In genomic region chr6:165231581-165232276, GRCh38 we compare ENCODE assay signal across 8 cellular contexts.
DNase-seq lines count a peak whose midpoint lies in the region; ATAC-seq and TF ChIP-seq lines count a peak whose summit lies in the region.

No MANE protein-coding gene starts in this region.

- no peak overlapping the region for H3K27ac ChIP-seq in OCI-LY7 (ENCODE audit: low read depth, low read length, poor library complexity, severe bottlenecking)
- H3K27ac ChIP-seq in sigmoid colon = peak overlapping the region in 1 of 4 donors; percentile 11

- no peak overlapping the region for H3K4me3 ChIP-seq in HFF-Myc (replicated peaks; ENCODE audit: low read depth, low read length)
- no peak overlapping the region for H3K4me3 ChIP-seq in OCI-LY7 (ENCODE audit: low read depth, low read length, poor library complexity, severe bottlenecking)
- H3K4me3 ChIP-seq in foreskin fibroblast (ENCODE audit: low read depth in 1 of 2, low read length in 2 of 2) = no peak overlapping the region
- no peak overlapping the region for H3K4me3 ChIP-seq in retinal pigment epithelial cell (ENCODE audit: low read length)
- H3K4me3 ChIP-seq in sigmoid colon = no peak overlapping the region

- H3K4me2 ChIP-seq in OCI-LY7 (ENCODE audit: low read length) = no peak overlapping the region

- no peak for DNase-seq in HFF-Myc (ENCODE audit: extremely low read depth, low read depth)
- peak; percentile 3 for DNase-seq in OCI-LY7 (ENCODE audit: low spot score)
- DNase-seq in foreskin fibroblast = peak; percentile 1 to 3
- peak; percentile 24 for DNase-seq in retinal pigment epithelial cell (ENCODE audit: low read depth)
- DNase-seq in sigmoid colon = no peak
- no peak for DNase-seq in T-helper 1 cell
- DNase-seq in activated naive CD4-positive, alpha-beta T cell treated with anti-CD3 and anti-CD28 coated beads, Interleukin-2, amount 50 U/mL, for 16 hours = no peak

- no peaks in the 10 kb centered on the region for H3K79me2 ChIP-seq in OCI-LY7 (ENCODE audit: insufficient read depth, low read depth, low read length)

- H3K9me2 ChIP-seq in OCI-LY7 (ENCODE audit: insufficient read depth, low read length) = no peaks in the 10 kb centered on the region

- no peaks in the 10 kb centered on the region for H3K9me3 ChIP-seq in OCI-LY7 (ENCODE audit: low read length)
- peaks cover 0 to 8% (median 0%) of the 10 kb centered on the region in 4 donors for H3K9me3 ChIP-seq in sigmoid colon

- no peaks in the 10 kb centered on the region for H4K20me1 ChIP-seq in OCI-LY7 (ENCODE audit: insufficient read depth, low read length)

- intact Hi-C loops in OCI-LY7 (cut with micrococcal nuclease; ENCODE audit: unreplicated experiment) (no loop called here), sigmoid colon (cut with DNase I) (no loop called here)

- TF ChIP-seq CTCF in HFF-Myc (IDR thresholded peaks at IDR 0.05; ENCODE audit: low read depth, low read length, missing control alignments) (peak; percentile 9), OCI-LY7 (conservative IDR thresholded peaks at IDR 0.05; ENCODE audit: low read length) (peak; percentile 73), foreskin fibroblast (IDR thresholded peaks at IDR 0.05; ENCODE audit: low read depth, low read length) (peak; percentile 18), retinal pigment epithelial cell (conservative IDR thresholded peaks at IDR 0.05; ENCODE audit: low read depth, low read length) (peak; percentile 73), sigmoid colon (IDR thresholded peaks at IDR 0.05) (no peak)

- CTCF ChIA-PET in OCI-LY7 (lab: Charles Lee; ENCODE audit: unreplicated experiment) = no interaction called here

- POLR2A ChIA-PET in OCI-LY7 (lab: Charles Lee) = no interaction called here

- H3K4me1 ChIP-seq in OCI-LY7 (ENCODE audit: insufficient read depth, low read length, poor library complexity, severe bottlenecking) = no peaks in the 10 kb centered on the region
- no peaks in the 10 kb centered on the region for H3K4me1 ChIP-seq in sigmoid colon

- H3K36me3 ChIP-seq in OCI-LY7 (ENCODE audit: insufficient read depth, low read length) (no peaks in the 10 kb centered on the region), sigmoid colon (no peaks in the 10 kb centered on the region)

- WGBS in sigmoid colon, 2 donors = 54 to 55% methylated on average over 9 of the region's 9 CpGs

- no TSS peak for BruUV-seq in OCI-LY7 (replicated peaks; lab: Mats Ljungman, UMichigan)

- TF ChIP-seq EP300 in sigmoid colon (IDR thresholded peaks at IDR 0.05) = no peak

- ATAC-seq in HG03045 (IDR thresholded peaks at IDR 0.05; ENCODE audit: unreplicated experiment) = no peak

- H2AFZ ChIP-seq in OCI-LY7 (ENCODE audit: low read length) = no peak overlapping the region

- H3K27me3 ChIP-seq in sigmoid colon = no peaks in the 10 kb centered on the region

- no peak for TF ChIP-seq POLR2A in sigmoid colon (IDR thresholded peaks at IDR 0.05)

Comparison
In these comparisons a context has a peak if more than half of its experiments do, and no peak if none do; other contexts are left out.
1. DNase-seq: peak in OCI-LY7 (single experiment), foreskin fibroblast (2 of 2) and retinal pigment epithelial cell (single experiment); none in HFF-Myc (single experiment), sigmoid colon (single experiment), T-helper 1 cell (0 of 5) and activated naive CD4-positive, alpha-beta T cell treated with anti-CD3 and anti-CD28 coated beads, Interleukin-2, amount 50 U/mL, for 16 hours (single experiment).
2. CTCF ChIP-seq: peak in HFF-Myc (single experiment), OCI-LY7 (single experiment), foreskin fibroblast (single experiment) and retinal pigment epithelial cell (single experiment); none in sigmoid colon (0 of 4).